Comparison of ENCODE assay signal across 8 cellular contexts in genomic region chr4:40731792-40732245, GRCh38. TPM values are rescaled to one million over a fixed set of nuclear protein-coding genes. Genes with fewer than 3 reads are reported as not detected.
DNase-seq lines count a peak whose midpoint lies in the region; ATAC-seq, FAIRE-seq and TF ChIP-seq lines count a peak whose summit lies in the region.

No MANE protein-coding gene starts in this region.

- H3K4me1 ChIP-seq in vagina: no peaks in the 10 kb centered on the region

- intact Hi-C loops in vagina (cut with DNase I): no loop called here

- ATAC-seq in HG03460 (IDR thresholded peaks at IDR 0.05; ENCODE audit: unreplicated experiment): peak; percentile 82

- TF ChIP-seq CTCF in GM10248 (IDR thresholded peaks at IDR 0.05; ENCODE audit: control extremely low read depth, extremely low read depth, low read depth, missing control alignments): no peak
- no peak for TF ChIP-seq CTCF in vagina (IDR thresholded peaks at IDR 0.05)

- DNase-seq in GM10248 (ENCODE audit: extremely low spot score) (peak; percentile 19), OCI-M1 (lab: John Stamatoyannopoulos, UW) (peak; percentile 40), H54 (ENCODE audit: insufficient read length, low spot score) (no peak), vagina (ENCODE audit: extremely low spot score in 2 of 2) (no peak), NK-92 (lab: John Stamatoyannopoulos, UW; ENCODE audit: unreplicated experiment) (no peak), NCI-H226 (no peak)

- POLR2A ChIA-PET in GM10248 (lab: Yijun Ruan, JAX): no interaction called here

- peak; percentile 98 for FAIRE-seq in islet of Langerhans (lab: Jason Lieb, UNC)
- no peak for FAIRE-seq in H54 (lab: Jason Lieb, UNC)

- no peak overlapping the region for H3K27ac ChIP-seq in vagina

- no peaks in the 10 kb centered on the region for H3K27me3 ChIP-seq in vagina

- no peaks in the 10 kb centered on the region for H3K9me3 ChIP-seq in vagina

- H3K36me3 ChIP-seq in vagina: no peaks in the 10 kb centered on the region

- CTCF ChIA-PET in GM10248 (lab: Yijun Ruan, JAX): interaction anchor here (0.7 to 8.6 kb wide), 6 partner anchors 13 to 181 kb away, joined by 3 to 128 read pairs (median 6); no protein-coding TSS in a partner anchor

- TF ChIP-seq POLR2A in H54 (IDR thresholded peaks at IDR 0.05; ENCODE audit: low read depth, low read length) (no peak), vagina (IDR thresholded peaks at IDR 0.05) (no peak)

- H3K4me3 ChIP-seq in vagina: no peak overlapping the region

RNA-seq across cellular contexts. Expression of gene NSUN7, which starts 17.9 kb away (rescaled TPM):
- 5.6 TPM for total RNA-seq in vagina

Comparison
In these comparisons a context has a peak if more than half of its experiments do, and no peak if none do; other contexts are left out.
1. DNase-seq: peak in GM10248 (single experiment) and OCI-M1 (single experiment); none in H54 (single experiment), vagina (0 of 2), NK-92 (single experiment) and NCI-H226 (single experiment).